Comparison of ENCODE assay signal across 17 cellular contexts in the genomic region with DNA sequence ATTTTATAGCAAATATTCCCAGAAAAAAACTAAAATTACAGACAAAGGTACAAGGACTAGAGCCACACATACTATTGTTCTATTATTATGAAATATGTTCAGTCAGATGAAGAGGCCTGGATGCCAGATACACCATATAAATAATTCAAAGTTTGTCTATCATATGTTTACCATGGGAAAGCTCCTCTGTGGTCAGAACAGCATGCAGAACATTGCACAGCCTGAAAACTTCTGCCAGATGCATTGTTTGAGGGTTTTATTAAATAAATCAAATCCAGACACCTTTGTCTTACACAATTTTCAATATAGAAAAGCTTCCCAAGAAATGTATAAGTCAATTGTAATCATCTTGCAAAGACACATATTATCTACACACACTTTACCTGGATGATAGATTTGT. TPM values are rescaled to one million over a fixed set of nuclear protein-coding genes. Genes with fewer than 3 reads are reported as not detected.
A peak's percentile ranks its signal among the peaks of the same experiment; 100 is the strongest.
DNase-seq lines count a peak whose midpoint lies in the region; ATAC-seq, FAIRE-seq and TF ChIP-seq lines count a peak whose summit lies in the region.
"Had no signal": no experiment of that assay in that cellular context is flagged by ENCODE, and none has a peak within 500 bp of the region (broad histone marks: within the 10 kb centered on the region; RNA-seq: fewer than 3 reads in every experiment).

No MANE protein-coding gene starts in this region.

- no peak for TF ChIP-seq CTCF in choroid plexus epithelial cell (conservative IDR thresholded peaks at IDR 0.05; ENCODE audit: low read depth, low read length)
- no peak for TF ChIP-seq CTCF in fibroblast of pulmonary artery (IDR thresholded peaks at IDR 0.05; ENCODE audit: low read length, missing control alignments)
- TF ChIP-seq CTCF in breast epithelium (IDR thresholded peaks at IDR 0.05) = no peak
- TF ChIP-seq CTCF in kidney (IDR thresholded peaks at IDR 0.05; ENCODE audit: borderline replicate concordance, extremely low read depth, insufficient read depth) = no peak

- no peak overlapping the region for H3K9ac ChIP-seq in kidney (ENCODE audit: low read length in 2 of 2)
- H3K9ac ChIP-seq: GM23248 had no signal

- H3K4me1 ChIP-seq in breast epithelium = no peaks in the 10 kb centered on the region
- H3K4me1 ChIP-seq in kidney (ENCODE audit: control insufficient read depth in 1 of 2, insufficient read depth in 1 of 2, low read depth in 1 of 2, low read length in 2 of 2) = no peaks in the 10 kb centered on the region

- no peak for FAIRE-seq in kidney (lab: Jason Lieb, UNC)
- FAIRE-seq: A204.1, G401.6, GM12891 had no signal

- intact Hi-C loops in breast epithelium (cut with DNase I; ENCODE audit: low total_unique reads) (no loop called here), kidney (cut with DNase I) (no loop called here)

- no peaks in the 10 kb centered on the region for H3K27me3 ChIP-seq in breast epithelium

- H3K4me3 ChIP-seq in choroid plexus epithelial cell (ENCODE audit: low read depth, low read length) (no peak overlapping the region), fibroblast of pulmonary artery (replicated peaks; ENCODE audit: low read depth, low read length) (no peak overlapping the region), breast epithelium (no peak overlapping the region), kidney (ENCODE audit: low read length in 2 of 2) (no peak overlapping the region)
- H3K4me3 ChIP-seq: GM23248 had no signal

- H3K9me3 ChIP-seq in breast epithelium = no peaks in the 10 kb centered on the region
- H3K9me3 ChIP-seq in kidney (ENCODE audit: control insufficient read depth in 1 of 2, low read length in 2 of 2) = no peaks in the 10 kb centered on the region
- H3K9me3 ChIP-seq: Caco-2 had no signal

- H3K27ac ChIP-seq in breast epithelium = no peak overlapping the region
- H3K27ac ChIP-seq in kidney (ENCODE audit: low read depth in 2 of 2, low read length in 2 of 2) = no peak overlapping the region
- H3K27ac ChIP-seq: C4-2B, GM23248 had no signal

- DNase-seq in amniotic epithelial cell (ENCODE audit: low read depth) = peak; percentile 73
- DNase-seq in choroid plexus epithelial cell (ENCODE audit: low read depth) = peak; percentile 31
- DNase-seq in fibroblast of pulmonary artery (ENCODE audit: low read depth) = peak; percentile 28
- no peak for DNase-seq in breast epithelium (ENCODE audit: low spot score in 2 of 2)
- no peak for DNase-seq in kidney
- DNase-seq: ACHN; AML-193; Caco-2; CD4-positive, alpha-beta T cell; GM23248; HCEC 1CT had no signal

- TF ChIP-seq POLR2A in breast epithelium (IDR thresholded peaks at IDR 0.05) = no peak

- ATAC-seq in GM19035 (IDR thresholded peaks at IDR 0.05; ENCODE audit: unreplicated experiment) = no peak

- H3K36me3 ChIP-seq in breast epithelium (no peaks in the 10 kb centered on the region), kidney (ENCODE audit: control insufficient read depth in 1 of 2, insufficient read depth in 2 of 2, low read length in 2 of 2) (no peaks in the 10 kb centered on the region)

RNA-seq across cellular contexts. Expression of a gene that starts 35.0 kb away (rescaled TPM):
- total RNA-seq in breast epithelium (1 to 10 TPM in 2 of 3 donors, under 1 TPM in 1; 0.80 to 2.9 (median 1.5) TPM), kidney (3.1 TPM)
- polyA plus RNA-seq in kidney (ENCODE audit: insufficient read depth, low read depth, low replicate concordance) = 1.6 TPM
- total RNA-seq: CD4-positive, alpha-beta T cell; HT-29 had no signal
- polyA plus RNA-seq: GM23248 had no signal

Comparison
In these comparisons a context has a peak if more than half of its experiments do, and no peak if none do; other contexts are left out.
1. DNase-seq: peak in amniotic epithelial cell (single experiment), choroid plexus epithelial cell (single experiment) and fibroblast of pulmonary artery (single experiment); none in breast epithelium (0 of 2) and kidney (single experiment).